ENCODE assay signal across 14 cellular contexts in the genomic region with DNA sequence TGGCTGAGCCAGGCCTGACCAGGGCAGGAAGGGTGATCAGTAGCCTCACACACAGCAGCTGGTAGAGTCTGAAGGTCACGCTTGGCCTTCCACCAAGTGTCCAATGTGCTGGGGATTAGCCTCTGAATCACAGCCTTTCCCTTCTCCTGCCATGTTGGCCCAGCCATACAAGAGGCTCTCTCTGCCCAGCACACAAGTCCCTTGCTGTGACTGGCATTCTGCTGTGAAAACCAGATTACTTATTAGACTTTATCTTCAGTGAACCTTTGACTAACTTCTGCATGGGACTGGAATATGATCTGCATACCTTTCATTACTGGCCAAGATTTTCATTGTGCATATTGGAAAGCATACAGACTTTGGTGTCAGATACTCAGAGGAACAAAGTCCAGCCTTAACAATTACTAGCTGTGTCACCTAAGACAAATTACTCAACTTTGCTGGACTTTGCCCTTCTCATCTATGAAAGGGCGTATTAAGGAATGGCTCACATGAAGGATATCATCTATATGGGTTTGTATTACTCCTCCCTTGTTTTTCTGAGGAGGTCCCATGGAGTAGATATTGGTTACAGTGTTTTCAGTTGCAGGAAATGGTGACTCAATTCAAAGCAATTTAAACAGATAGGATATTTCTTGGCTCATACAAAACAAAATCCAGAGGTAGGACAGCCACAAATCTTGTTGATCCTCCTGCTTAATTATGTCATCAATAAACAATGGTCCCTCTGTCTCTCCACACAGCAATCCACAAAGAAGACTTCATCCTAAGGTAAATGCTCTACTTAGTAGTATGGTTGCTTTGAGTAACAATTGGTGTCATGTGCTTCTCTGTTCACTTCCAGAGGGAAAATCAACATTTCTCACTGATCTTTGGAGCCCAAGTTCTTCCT.
DNase-seq lines count a peak whose midpoint lies in the region; ATAC-seq and TF ChIP-seq lines count a peak whose summit lies in the region.
"Had no signal": no experiment of that assay in that cellular context is flagged by ENCODE, and none has a peak within 500 bp of the region (broad histone marks: within the 10 kb centered on the region; RNA-seq: fewer than 3 reads in every experiment).

No MANE protein-coding gene starts in this region.

- no peaks in the 10 kb centered on the region for H3K9me3 Mint-ChIP-seq in nephron
- peaks cover 0 to 5% (median under 1%) of the 10 kb centered on the region in 8 donors for H3K9me3 Mint-ChIP-seq in CD4-positive, alpha-beta memory T cell

- H3K36me3 ChIP-seq in Peyer's patch: no peaks in the 10 kb centered on the region
- H3K36me3 ChIP-seq in CD4-positive, alpha-beta memory T cell (ENCODE audit: insufficient read depth, low read length): no peaks in the 10 kb centered on the region

- ATAC-seq in HG03442 (IDR thresholded peaks at IDR 0.05; ENCODE audit: unreplicated experiment) (no peak), GM18909 (IDR thresholded peaks at IDR 0.05; ENCODE audit: poor library complexity, unreplicated experiment) (no peak)

- CTCF ChIA-PET in CD4-positive, alpha-beta memory T cell (lab: Charles Lee; ENCODE audit: partially characterized antibody): no interaction called here

- no peak overlapping the region for H3K4me3 ChIP-seq in Peyer's patch
- H3K4me3 ChIP-seq in CD4-positive, alpha-beta memory T cell (ENCODE audit: low read length in 2 of 2): no peak overlapping the region

- no peaks in the 10 kb centered on the region for H3K36me3 Mint-ChIP-seq in nephron (ENCODE audit: low read depth)
- no peaks in the 10 kb centered on the region for H3K36me3 Mint-ChIP-seq in CD4-positive, alpha-beta memory T cell

- no peaks in the 10 kb centered on the region for H3K27me3 ChIP-seq in Peyer's patch
- H3K27me3 ChIP-seq in CD4-positive, alpha-beta memory T cell (ENCODE audit: insufficient read depth, low read length): no peaks in the 10 kb centered on the region

- POLR2A ChIA-PET in CD4-positive, alpha-beta memory T cell (lab: Charles Lee; ENCODE audit: partially characterized antibody): no interaction called here

- peak overlapping the region in 2 of 3 experiments; percentile 8 to 33 for H3K27ac Mint-ChIP-seq in nephron
- H3K27ac Mint-ChIP-seq in CD4-positive, alpha-beta memory T cell: no peak overlapping the region
- H3K27ac Mint-ChIP-seq: activated naive CD4-positive, alpha-beta T cell treated with anti-CD3 and anti-CD28 coated beads, Interleukin-2, amount 50 U/mL, for 24 hours; H9 had no signal

- no peaks in the 10 kb centered on the region for H3K9me3 ChIP-seq in Peyer's patch
- no peaks in the 10 kb centered on the region for H3K9me3 ChIP-seq in CD4-positive, alpha-beta memory T cell (ENCODE audit: control insufficient read depth in 1 of 2, low read length in 2 of 2)

- peak overlapping the region in 3 of 4 donors; percentile 48 to 89 (median 75) for H3K27ac ChIP-seq in Peyer's patch
- no peak overlapping the region for H3K27ac ChIP-seq in CD4-positive, alpha-beta memory T cell (ENCODE audit: low read depth, low read length)

- TF ChIP-seq CTCF in Peyer's patch (IDR thresholded peaks at IDR 0.05): peak in 3 of 6 experiments; percentile 33 to 45 (median 40)
- no peak for TF ChIP-seq CTCF in nephron (IDR thresholded peaks at IDR 0.05; ENCODE audit: unreplicated experiment in 3 of 3)

- H3K4me1 Mint-ChIP-seq in nephron: peaks cover 24% of the 10 kb centered on the region
- no peaks in the 10 kb centered on the region for H3K4me1 Mint-ChIP-seq in CD4-positive, alpha-beta memory T cell
- H3K4me1 Mint-ChIP-seq: activated naive CD4-positive, alpha-beta T cell treated with anti-CD3 and anti-CD28 coated beads, Interleukin-2, amount 50 U/mL, for 24 hours had no signal

- intact Hi-C loops in CD4-positive, alpha-beta memory T cell (cut with micrococcal nuclease): no loop called here

- DNase-seq in Daoy (ENCODE audit: low read depth) (peak; percentile 33), Peyer's patch (peak in 2 of 3 donors; percentile 83 to 85), fibroblast of gingiva (ENCODE audit: low read depth) (peak; percentile 58)
- DNase-seq in stimulated activated CD4-positive, alpha-beta T cell treated with anti-CD3 and anti-CD28 coated beads, Interleukin-4, amount 100 ng/mL, for 24 hours: no peak
- DNase-seq in CD4-positive, alpha-beta memory T cell: no peak
- DNase-seq: activated CD4-positive, alpha-beta T cell treated with anti-CD3 and anti-CD28 coated beads, Interleukin-2, amount 50 U/mL, for 1 hour; DMS79; erythroblast; H9; NCI-H2029 treated with DMSO at 0.1 percent for 48 hours had no signal

- TF ChIP-seq POLR2A in Peyer's patch (IDR thresholded peaks at IDR 0.05): peak; percentile 23 to 52

- H3K27me3 Mint-ChIP-seq in nephron (ENCODE audit: low read depth): no peaks in the 10 kb centered on the region
- H3K27me3 Mint-ChIP-seq in CD4-positive, alpha-beta memory T cell: peaks cover 0 to 2% of the 10 kb centered on the region in 2 donors
- H3K27me3 Mint-ChIP-seq: activated naive CD4-positive, alpha-beta T cell treated with anti-CD3 and anti-CD28 coated beads, Interleukin-2, amount 50 U/mL, for 24 hours had no signal

- H3K4me1 ChIP-seq in Peyer's patch: peaks cover 0 to 17% (median 0%) of the 10 kb centered on the region in 4 donors
- no peaks in the 10 kb centered on the region for H3K4me1 ChIP-seq in CD4-positive, alpha-beta memory T cell (ENCODE audit: insufficient read depth, low read length)

- no peak overlapping the region for H3K4me3 Mint-ChIP-seq in nephron
- H3K4me3 Mint-ChIP-seq in CD4-positive, alpha-beta memory T cell: no peak overlapping the region
- H3K4me3 Mint-ChIP-seq: activated naive CD4-positive, alpha-beta T cell treated with anti-CD3 and anti-CD28 coated beads, Interleukin-2, amount 50 U/mL, for 24 hours; H9 had no signal

Comparison
In these comparisons a context has a peak if more than half of its experiments do, and no peak if none do; other contexts are left out.
1. DNase-seq: peak in Daoy (single experiment), Peyer's patch (2 of 3) and fibroblast of gingiva (single experiment); none in stimulated activated CD4-positive, alpha-beta T cell treated with anti-CD3 and anti-CD28 coated beads, Interleukin-4, amount 100 ng/mL, for 24 hours (single experiment) and CD4-positive, alpha-beta memory T cell (0 of 5).
2. H3K27ac Mint-ChIP-seq: peak in nephron (2 of 3); none in CD4-positive, alpha-beta memory T cell (0 of 7).